Comparison of ENCODE assay signal across 23 cellular contexts in genomic region chr17:64185101-64185500, GRCh38. TPM values are rescaled to one million over a fixed set of nuclear protein-coding genes. Genes with fewer than 3 reads are reported as not detected.
A peak's percentile ranks its signal among the peaks of the same experiment; 100 is the strongest.
DNase-seq lines count a peak whose midpoint lies in the region; TF ChIP-seq lines count a peak whose summit lies in the region.
"Had no signal": no experiment of that assay in that cellular context is flagged by ENCODE, and none has a peak within 500 bp of the region (broad histone marks: within the 10 kb centered on the region; RNA-seq: fewer than 3 reads in every experiment).

No MANE protein-coding gene starts in this region.

- peak overlapping the region; percentile 34 for H3K27ac Mint-ChIP-seq in mesothelial cell of epicardium
- H3K27ac Mint-ChIP-seq: activated B cell treated with CpG ODN at 0.5 μM for 24 hours; activated CD8-positive, alpha-beta memory T cell treated with anti-CD3 and anti-CD28 coated beads, Interleukin-2, amount 10 ng/mL, durations not matched to agents 7 days and 5 days; activated T-helper 1 cell treated with anti-CD3 and anti-CD28 coated beads, Interleukin-12 subunit alpha, Interleukin-12 subunit beta, Interleukin-2, Interleukin-4 antibody, amounts not matched to agents 30 ng/mL and 10 ng/mL and 1 ng/mL, durations not matched to agents 14 hours and 24 hours and 36 hours; effector memory CD8-positive, alpha-beta T cell had no signal

- H3K36me3 ChIP-seq in right atrium auricular region (peaks cover 7% of the 10 kb centered on the region), WERI-Rb-1 (peaks cover 52% of the 10 kb centered on the region)

- no peaks in the 10 kb centered on the region for H3K9me3 Mint-ChIP-seq in mesothelial cell of epicardium
- H3K9me3 Mint-ChIP-seq: activated B cell treated with CpG ODN at 0.5 μM for 24 hours; activated T-helper 1 cell treated with anti-CD3 and anti-CD28 coated beads, Interleukin-12 subunit alpha, Interleukin-12 subunit beta, Interleukin-2, Interleukin-4 antibody, amounts not matched to agents 30 ng/mL and 10 ng/mL and 1 ng/mL, durations not matched to agents 14 hours and 24 hours and 36 hours; effector memory CD8-positive, alpha-beta T cell had no signal

- H3K9me3 ChIP-seq in right atrium auricular region (no peaks in the 10 kb centered on the region), WERI-Rb-1 (ENCODE audit: severe bottlenecking) (no peaks in the 10 kb centered on the region)

- no peaks in the 10 kb centered on the region for H3K27me3 Mint-ChIP-seq in mesothelial cell of epicardium (ENCODE audit: low read depth)
- H3K27me3 Mint-ChIP-seq: activated B cell treated with CpG ODN at 0.5 μM for 24 hours; activated CD8-positive, alpha-beta memory T cell treated with anti-CD3 and anti-CD28 coated beads, Interleukin-2, amount 10 ng/mL, durations not matched to agents 7 days and 5 days; effector memory CD8-positive, alpha-beta T cell had no signal

- no peaks in the 10 kb centered on the region for H3K27me3 ChIP-seq in right atrium auricular region
- no peaks in the 10 kb centered on the region for H3K27me3 ChIP-seq in WERI-Rb-1 (ENCODE audit: insufficient read depth, low read depth, severe bottlenecking)

- H3K4me3 Mint-ChIP-seq in mesothelial cell of epicardium = no peak overlapping the region
- H3K4me3 Mint-ChIP-seq: activated B cell treated with CpG ODN at 0.5 μM for 24 hours; activated CD8-positive, alpha-beta memory T cell treated with anti-CD3 and anti-CD28 coated beads, Interleukin-2, amount 10 ng/mL, durations not matched to agents 7 days and 5 days; activated T-helper 1 cell treated with anti-CD3 and anti-CD28 coated beads, Interleukin-12 subunit alpha, Interleukin-12 subunit beta, Interleukin-2, Interleukin-4 antibody, amounts not matched to agents 30 ng/mL and 10 ng/mL and 1 ng/mL, durations not matched to agents 14 hours and 24 hours and 36 hours; effector memory CD8-positive, alpha-beta T cell had no signal

- TF ChIP-seq CTCF in right atrium auricular region (IDR thresholded peaks at IDR 0.05) (no peak), WERI-Rb-1 (IDR thresholded peaks at IDR 0.05; ENCODE audit: low read depth, low read length) (no peak), mesothelial cell of epicardium (IDR thresholded peaks at IDR 0.05; ENCODE audit: unreplicated experiment) (no peak)

- no peak overlapping the region for H3K4me3 ChIP-seq in right atrium auricular region
- no peak overlapping the region for H3K4me3 ChIP-seq in WERI-Rb-1 (ENCODE audit: low read depth, low read length)

- no peak overlapping the region for H3K27ac ChIP-seq in right atrium auricular region
- peak overlapping the region; percentile 64; the same call in 1 of the 2 replicates for H3K27ac ChIP-seq in WERI-Rb-1

- DNase-seq in right atrium auricular region (ENCODE audit: low spot score) = peak; percentile 47
- no peak for DNase-seq in cardiac septum (ENCODE audit: low spot score)
- DNase-seq in WERI-Rb-1 = no peak
- no peak for DNase-seq in mesothelial cell of epicardium (ENCODE audit: low spot score in 2 of 2, unreplicated experiment in 2 of 2)
- no peak for DNase-seq in NK-92 treated with Interleukin-12 subunit alpha and Interleukin-12 subunit beta, amount 100 ng/mL, for 24 hours (lab: John Stamatoyannopoulos, UW)
- DNase-seq in activated effector memory CD4-positive, alpha-beta T cell treated with Interleukin-2 at 50 U/mL for 16 hours = no peak
- no peak for DNase-seq in activated T-cell treated with anti-CD3 and anti-CD28 coated beads for 4 hours
- DNase-seq: activated B cell treated with CpG ODN at 0.5 μM for 24 hours; activated CD8-positive, alpha-beta memory T cell treated with anti-CD3 and anti-CD28 coated beads, Interleukin-2, amount 10 ng/mL, durations not matched to agents 7 days and 5 days; activated naive CD4-positive, alpha-beta T cell treated with anti-CD3 and anti-CD28 coated beads, Interleukin-2, amount 50 U/mL, for 16 hours; DMS79; effector memory CD8-positive, alpha-beta T cell; erythroblast; GF-D8; KG1; mesendoderm; MM.1S; NCI-H1436 treated with DMSO at 0.1 percent for 48 hours; NCI-H446; nucleus accumbens; stimulated activated naive CD4-positive, alpha-beta T cell treated with Interleukin-2 at 50 U/mL for 16 hours; T-helper 9 cell had no signal

- intact Hi-C loops in cardiac septum (cut with DNase I) = no loop called here

- peaks cover 21% of the 10 kb centered on the region for H3K4me1 Mint-ChIP-seq in mesothelial cell of epicardium
- H3K4me1 Mint-ChIP-seq: activated B cell treated with CpG ODN at 0.5 μM for 24 hours had no signal

- peaks cover 0 to 25% of the 10 kb centered on the region in 2 donors for H3K4me1 ChIP-seq in right atrium auricular region

- H3K36me3 Mint-ChIP-seq in mesothelial cell of epicardium = peaks cover 13% of the 10 kb centered on the region

RNA-seq across cellular contexts. Expression of gene ERN1, which starts 55.2 kb away (rescaled TPM):
- total RNA-seq in right atrium auricular region (10 to 100 TPM in 1 of 2 donors, 1 to 10 TPM in 1; 7.0 to 11.9 TPM), cardiac septum (6.9 TPM), mesothelial cell of epicardium (16.4 to 20.6 TPM (median 17.9 TPM) in 3 replicates)
